In genomic region chr16:57041182-57042156, GRCh38 we compare ENCODE assay signal across 8 cellular contexts. TPM values are rescaled to one million over a fixed set of nuclear protein-coding genes. Genes with fewer than 3 reads are reported as not detected.
A peak's percentile ranks its signal among the peaks of the same experiment; 100 is the strongest.
DNase-seq lines count a peak whose midpoint lies in the region; ATAC-seq and TF ChIP-seq lines count a peak whose summit lies in the region.

No MANE protein-coding gene starts in this region.

- H3K4me3 Mint-ChIP-seq in T-helper 17 cell = peak overlapping the region; percentile 84
- H3K4me3 Mint-ChIP-seq in central memory CD8-positive, alpha-beta T cell = peak overlapping the region; percentile 79

- H3K36me3 ChIP-seq in HEK293 (ENCODE audit: control insufficient read depth in 2 of 2, insufficient read depth in 1 of 2, low read length in 2 of 2) (peaks cover 0 to 5% of the 10 kb centered on the region in 2 experiments; a peak in 1 of 3 replicates), brain microvascular endothelial cell (replicated peaks) (peaks cover 9% of the 10 kb centered on the region)

- TF ChIP-seq CTCF in GM10248 (IDR thresholded peaks at IDR 0.05; ENCODE audit: control extremely low read depth, extremely low read depth, low read depth, missing control alignments) (no peak), HEK293 (tag by site-specific recombination; IDR thresholded peaks at IDR 0.05) (no peak), brain microvascular endothelial cell (IDR thresholded peaks at IDR 0.05; ENCODE audit: low read depth, low read length, missing control alignments) (no peak)

- H3K36me3 Mint-ChIP-seq in T-helper 17 cell (ENCODE audit: low read depth) = peaks cover 4% of the 10 kb centered on the region
- H3K36me3 Mint-ChIP-seq in central memory CD8-positive, alpha-beta T cell (ENCODE audit: insufficient read depth) = peaks cover 66% of the 10 kb centered on the region

- in situ Hi-C loops in brain microvascular endothelial cell (cut with HindIII; ENCODE audit: low pct_ligation_motif_present, low sequenced_read_pairs) = no loop called here

- no peaks in the 10 kb centered on the region for H3K9me3 Mint-ChIP-seq in central memory CD8-positive, alpha-beta T cell

- no peak overlapping the region for H3K4me3 ChIP-seq in HEK293 (ENCODE audit: low read depth, low read length)
- no peak overlapping the region for H3K4me3 ChIP-seq in brain microvascular endothelial cell (ENCODE audit: low read depth, low read length)

- no peaks in the 10 kb centered on the region for H3K27me3 Mint-ChIP-seq in T-helper 17 cell
- H3K27me3 Mint-ChIP-seq in central memory CD8-positive, alpha-beta T cell = no peaks in the 10 kb centered on the region

- H3K27ac Mint-ChIP-seq in T-helper 17 cell = peak overlapping the region; percentile 95
- peak overlapping the region; percentile 98 for H3K27ac Mint-ChIP-seq in central memory CD8-positive, alpha-beta T cell (ENCODE audit: low read depth)

- POLR2A ChIA-PET in GM10248 (lab: Yijun Ruan, JAX) (interaction anchor here (0.6 to 1.4 kb wide), 4 partner anchors 10 to 20 kb away, joined by 3 to 11 read pairs (median 4); no protein-coding TSS in a partner anchor), HEK293 (lab: Yijun Ruan, JAX) (no interaction called here)

- no peaks in the 10 kb centered on the region for H3K9me3 ChIP-seq in HEK293 (ENCODE audit: control insufficient read depth, insufficient read depth, low read depth, low read length)
- no peaks in the 10 kb centered on the region for H3K9me3 ChIP-seq in T-helper 17 cell (ENCODE audit: control insufficient read depth, low read length, poor library complexity, severe bottlenecking)

- CTCF ChIA-PET in GM10248 (lab: Yijun Ruan, JAX) = interaction anchor here (1.0 to 3.6 kb wide), 10 partner anchors 9 to 78 kb away, joined by 3 to 9 read pairs (median 4); partner anchors contain the start of gene CPNE2
- CTCF ChIA-PET in HEK293 (lab: Yijun Ruan, JAX) = no interaction called here

- DNase-seq in GM10248 (ENCODE audit: extremely low spot score) (peak; percentile 70), T-helper 17 cell (peak; percentile 46 to 73 (median 70)), brain microvascular endothelial cell (no peak), NCI-H226 (no peak), hepatic stellate cell (ENCODE audit: low spot score) (no peak)
- DNase-seq in central memory CD8-positive, alpha-beta T cell (ENCODE audit: low spot score in 2 of 2) = peak; percentile 70 to 85
- DNase-seq in stimulated activated CD8-positive, alpha-beta memory T cell treated with anti-CD3 and anti-CD28 coated beads, Interleukin-2, amount 100 ng/mL, for 48 hours (ENCODE audit: low read depth in 2 of 2) = peak; percentile 79 to 83

- H3K27me3 ChIP-seq in brain microvascular endothelial cell (replicated peaks) = no peaks in the 10 kb centered on the region

- H3K4me1 Mint-ChIP-seq in T-helper 17 cell = peaks cover 52% of the 10 kb centered on the region
- peaks cover 77% of the 10 kb centered on the region for H3K4me1 Mint-ChIP-seq in central memory CD8-positive, alpha-beta T cell

- no peaks in the 10 kb centered on the region for H3K4me1 ChIP-seq in HEK293 (ENCODE audit: control insufficient read depth, insufficient read depth, low read length)

- H3K27ac ChIP-seq in HEK293 (ENCODE audit: extremely low read depth, low read depth, low read length) = no peak overlapping the region
- no peak overlapping the region for H3K27ac ChIP-seq in brain microvascular endothelial cell

- peak; percentile 95 for ATAC-seq in T-helper 17 cell
- ATAC-seq in central memory CD8-positive, alpha-beta T cell (replicated peaks; ENCODE audit: extremely low read depth, poor library complexity, severe bottlenecking) = peak; percentile 88

TF ChIP-seq in HEK293, 187 proteins besides CTCF, POLR2A, EP300 and RAD21:
- no peak for TF ChIP-seq ZNF2 (tag by site-specific recombination; IDR thresholded peaks at IDR 0.05)
- TF ChIP-seq ZNF133 (tag by site-specific recombination; IDR thresholded peaks at IDR 0.05) = peak; percentile 100
- TF ChIP-seq TRIM28 (IDR thresholded peaks at IDR 0.05; ENCODE audit: borderline replicate concordance, low read length) = peak; percentile 15; the same call in 1 of the 2 replicates

RNA-seq across cellular contexts. Expression of gene CPNE2, which starts 50.9 kb away (rescaled TPM):
- total RNA-seq in T-helper 17 cell = 1 to 10 TPM; 2.4 to 4.4 TPM

RNA-seq across cellular contexts. Expression of gene NLRC5, which starts 52.1 kb away (rescaled TPM):
- 100 to 1,000 TPM; 381 to 578 TPM for total RNA-seq in T-helper 17 cell

Comparison
In these comparisons a context has a peak if more than half of its experiments do, and no peak if none do; other contexts are left out.
1. DNase-seq: peak in GM10248 (single experiment), T-helper 17 cell (3 of 3), central memory CD8-positive, alpha-beta T cell (2 of 2) and stimulated activated CD8-positive, alpha-beta memory T cell treated with anti-CD3 and anti-CD28 coated beads, Interleukin-2, amount 100 ng/mL, for 48 hours (2 of 2); none in brain microvascular endothelial cell (single experiment), NCI-H226 (single experiment) and hepatic stellate cell (single experiment).